32 cellular contexts compared by ENCODE assay signal in the genomic region with DNA sequence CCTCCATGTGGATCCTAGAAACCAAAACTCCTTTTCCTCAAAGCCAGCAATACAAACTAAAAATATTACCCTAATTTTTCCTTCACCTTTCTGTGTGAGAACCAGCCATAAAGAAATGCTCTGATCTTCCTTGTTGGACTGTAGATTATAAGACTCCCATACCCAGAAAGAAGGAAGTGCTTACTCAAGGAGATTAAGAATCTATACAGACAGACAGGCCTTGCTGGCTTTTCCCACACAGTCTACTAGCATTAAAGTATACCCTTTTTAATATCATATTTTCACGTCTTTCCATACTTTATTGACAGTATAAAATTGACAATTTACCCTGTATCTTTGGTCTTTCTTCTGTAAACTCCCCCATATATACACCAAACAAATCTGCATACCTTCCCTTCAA.
"Had no signal": no experiment of that assay in that cellular context is flagged by ENCODE, and none has a peak within 500 bp of the region (broad histone marks: within the 10 kb centered on the region; RNA-seq: fewer than 3 reads in every experiment).

No MANE protein-coding gene starts in this region.

- H3K36me3 Mint-ChIP-seq: activated CD4-positive, alpha-beta memory T cell treated with anti-CD3 and anti-CD28 coated beads for 36 hours; activated naive CD4-positive, alpha-beta T cell treated with anti-CD3 and anti-CD28 coated beads, Interleukin-2, amount 10 ng/mL, durations not matched to agents 7 days and 5 days; activated naive CD8-positive, alpha-beta T cell treated with anti-CD3 and anti-CD28 coated beads, Interleukin-2, amount 10 ng/mL, durations not matched to agents 7 days and 5 days; naive B cell; stimulated activated effector memory CD8-positive, alpha-beta T cell treated with anti-CD3 and anti-CD28 coated beads, Interleukin-12 subunit alpha, Interleukin-12 subunit beta, amount 100 ng/mL, for 72 hours had no signal

- H3K27ac ChIP-seq: brain microvascular endothelial cell, gastrocnemius medialis, uterus, VCaP had no signal

- H3K4me3 ChIP-seq: gastrocnemius medialis, uterus had no signal

- ATAC-seq: activated CD4-positive, CD25-positive, alpha-beta regulatory T cell treated with anti-CD3 and anti-CD28 coated beads, Interleukin-2, amount 50 U/mL, for 24 hours; effector memory CD8-positive, alpha-beta T cell; gastrocnemius medialis; left cardiac atrium; left ventricle myocardium superior; right cardiac atrium; stimulated activated effector memory CD8-positive, alpha-beta T cell treated with anti-CD3 and anti-CD28 coated beads, Interleukin-12 subunit alpha, Interleukin-12 subunit beta, amount 100 ng/mL, for 72 hours had no signal

- H3K9me3 ChIP-seq: gastrocnemius medialis, uterus had no signal

- H3K9me3 Mint-ChIP-seq: activated CD4-positive, alpha-beta memory T cell treated with anti-CD3 and anti-CD28 coated beads for 36 hours; activated CD4-positive, alpha-beta T cell treated with anti-CD3 and anti-CD28 coated beads, Interleukin-2, amount 10 ng/mL, durations not matched to agents 24 days and 14 days; activated naive CD4-positive, alpha-beta T cell treated with anti-CD3 and anti-CD28 coated beads, Interleukin-2, amount 10 ng/mL, durations not matched to agents 7 days and 5 days; activated naive CD8-positive, alpha-beta T cell treated with anti-CD3 and anti-CD28 coated beads, Interleukin-2, amount 10 ng/mL, durations not matched to agents 7 days and 5 days; stimulated activated naive CD8-positive, alpha-beta T cell treated with anti-CD3 and anti-CD28 coated beads, Interleukin-15, Interleukin-2, amounts not matched to agents 100 ng/mL and 50 ng/mL, for 24 hours had no signal

- H3K4me1 ChIP-seq: gastrocnemius medialis had no signal

- H3K4me1 Mint-ChIP-seq: activated CD4-positive, alpha-beta T cell treated with anti-CD3 and anti-CD28 coated beads, Interleukin-2, amount 10 ng/mL, durations not matched to agents 24 days and 14 days; activated naive CD4-positive, alpha-beta T cell treated with anti-CD3 and anti-CD28 coated beads, Interleukin-2, amount 10 ng/mL, durations not matched to agents 7 days and 5 days; activated naive CD8-positive, alpha-beta T cell treated with anti-CD3 and anti-CD28 coated beads, Interleukin-2, amount 10 ng/mL, durations not matched to agents 7 days and 5 days; naive B cell; stimulated activated effector memory CD8-positive, alpha-beta T cell treated with anti-CD3 and anti-CD28 coated beads, Interleukin-12 subunit alpha, Interleukin-12 subunit beta, amount 100 ng/mL, for 72 hours had no signal

- H3K27ac Mint-ChIP-seq: activated CD4-positive, alpha-beta memory T cell treated with anti-CD3 and anti-CD28 coated beads for 36 hours; activated CD4-positive, alpha-beta T cell treated with anti-CD3 and anti-CD28 coated beads, Interleukin-2, amount 10 ng/mL, durations not matched to agents 24 days and 14 days; activated naive CD4-positive, alpha-beta T cell treated with anti-CD3 and anti-CD28 coated beads, Interleukin-2, amount 10 ng/mL, durations not matched to agents 7 days and 5 days; activated naive CD8-positive, alpha-beta T cell treated with anti-CD3 and anti-CD28 coated beads, Interleukin-2, amount 10 ng/mL, durations not matched to agents 7 days and 5 days; effector memory CD8-positive, alpha-beta T cell; naive B cell; stimulated activated effector memory CD8-positive, alpha-beta T cell treated with anti-CD3 and anti-CD28 coated beads, Interleukin-12 subunit alpha, Interleukin-12 subunit beta, amount 100 ng/mL, for 72 hours; stimulated activated naive CD8-positive, alpha-beta T cell treated with anti-CD3 and anti-CD28 coated beads, Interleukin-15, Interleukin-2, amounts not matched to agents 100 ng/mL and 50 ng/mL, for 24 hours; type B pancreatic cell had no signal

- H3K27me3 Mint-ChIP-seq: activated CD4-positive, alpha-beta memory T cell treated with anti-CD3 and anti-CD28 coated beads for 36 hours; activated CD4-positive, alpha-beta T cell treated with anti-CD3 and anti-CD28 coated beads, Interleukin-2, amount 10 ng/mL, durations not matched to agents 24 days and 14 days; activated naive CD4-positive, alpha-beta T cell treated with anti-CD3 and anti-CD28 coated beads, Interleukin-2, amount 10 ng/mL, durations not matched to agents 7 days and 5 days; effector memory CD8-positive, alpha-beta T cell; naive B cell; stimulated activated naive CD8-positive, alpha-beta T cell treated with anti-CD3 and anti-CD28 coated beads, Interleukin-15, Interleukin-2, amounts not matched to agents 100 ng/mL and 50 ng/mL, for 24 hours; type B pancreatic cell had no signal

- DNase-seq: activated CD4-positive, alpha-beta memory T cell treated with anti-CD3 and anti-CD28 coated beads for 36 hours; activated CD4-positive, alpha-beta T cell treated with anti-CD3 and anti-CD28 coated beads, Interleukin-2, amount 10 ng/mL, durations not matched to agents 24 days and 14 days; activated CD8-positive, alpha-beta memory T cell treated with anti-CD3 and anti-CD28 coated beads, Interleukin-2, amount 50 U/mL, for 4 hours; activated gamma-delta T cell; activated naive CD4-positive, alpha-beta T cell treated with anti-CD3 and anti-CD28 coated beads, Interleukin-2, amount 10 ng/mL, durations not matched to agents 7 days and 5 days; activated naive CD8-positive, alpha-beta T cell treated with anti-CD3 and anti-CD28 coated beads, Interleukin-2, amount 10 ng/mL, durations not matched to agents 7 days and 5 days; activated T-cell treated with anti-CD3 and anti-CD28 coated beads, Interleukin-2, amount 50 U/mL, for 1 hour; brain microvascular endothelial cell; cortex of kidney; effector memory CD8-positive, alpha-beta T cell; erythroblast; gastrocnemius medialis; glutamatergic neuron; islet precursor cell; left cardiac atrium; left ventricle myocardium superior; naive B cell; nucleus accumbens; posterior cingulate gyrus; right cardiac atrium; stimulated activated CD4-positive, alpha-beta T cell treated with anti-CD3 and anti-CD28 coated beads, Interleukin-12 subunit alpha, Interleukin-12 subunit beta, amount 100 ng/mL, for 4 hours; stimulated activated CD4-positive, alpha-beta T cell treated with anti-CD3 and anti-CD28 coated beads, Interleukin-4, amount 100 ng/mL, for 24 hours; substantia nigra; T-helper 2 cell; uterus had no signal

- H3K36me3 ChIP-seq: brain microvascular endothelial cell, gastrocnemius medialis, uterus had no signal

- H3K4me3 Mint-ChIP-seq: activated CD4-positive, alpha-beta memory T cell treated with anti-CD3 and anti-CD28 coated beads for 36 hours; activated CD4-positive, alpha-beta T cell treated with anti-CD3 and anti-CD28 coated beads, Interleukin-2, amount 10 ng/mL, durations not matched to agents 24 days and 14 days; activated naive CD4-positive, alpha-beta T cell treated with anti-CD3 and anti-CD28 coated beads, Interleukin-2, amount 10 ng/mL, durations not matched to agents 7 days and 5 days; activated naive CD8-positive, alpha-beta T cell treated with anti-CD3 and anti-CD28 coated beads, Interleukin-2, amount 10 ng/mL, durations not matched to agents 7 days and 5 days; effector memory CD8-positive, alpha-beta T cell; naive B cell; neural crest cell; stimulated activated effector memory CD8-positive, alpha-beta T cell treated with anti-CD3 and anti-CD28 coated beads, Interleukin-12 subunit alpha, Interleukin-12 subunit beta, amount 100 ng/mL, for 72 hours; stimulated activated naive CD8-positive, alpha-beta T cell treated with anti-CD3 and anti-CD28 coated beads, Interleukin-15, Interleukin-2, amounts not matched to agents 100 ng/mL and 50 ng/mL, for 24 hours; type B pancreatic cell had no signal

- FAIRE-seq: astrocyte had no signal

- H3K27me3 ChIP-seq: brain microvascular endothelial cell, gastrocnemius medialis, uterus had no signal
